17 cellular contexts compared by ENCODE assay signal in genomic region chr5:44603496-44604272, GRCh38.
A peak's percentile ranks its signal among the peaks of the same experiment; 100 is the strongest.
DNase-seq lines count a peak whose midpoint lies in the region; ATAC-seq, FAIRE-seq and TF ChIP-seq lines count a peak whose summit lies in the region.
"Had no signal": no experiment of that assay in that cellular context is flagged by ENCODE, and none has a peak within 500 bp of the region (broad histone marks: within the 10 kb centered on the region; RNA-seq: fewer than 3 reads in every experiment).

No MANE protein-coding gene starts in this region.

- H3F3A ChIP-seq in GM23338 (replicated peaks; ENCODE audit: low read depth) = no peaks in the 10 kb centered on the region

- H3K9me3 ChIP-seq in SJCRH30 (replicated peaks) = no peaks in the 10 kb centered on the region
- no peaks in the 10 kb centered on the region for H3K9me3 ChIP-seq in gastroesophageal sphincter

- DNase-seq in DMS53 (lab: John Stamatoyannopoulos, UW) = peak; percentile 7
- no peak for DNase-seq in DMS53 treated with DMSO at 0.1 percent for 48 hours (lab: John Stamatoyannopoulos, UW; ENCODE audit: unreplicated experiment)
- peak; percentile 62 for DNase-seq in GM23338 (ENCODE audit: low spot score)
- peak; percentile 4 to 29 for DNase-seq in SJCRH30
- peak; percentile 7 for DNase-seq in iPS-NIHi11 (ENCODE audit: low spot score)
- no peak for DNase-seq in NCI-H2196 (lab: John Stamatoyannopoulos, UW; ENCODE audit: unreplicated experiment)
- DNase-seq in RCC 7860 (ENCODE audit: low spot score) = no peak
- DNase-seq: activated effector memory CD4-positive, alpha-beta T cell treated with anti-CD3 and anti-CD28 coated beads, Interleukin-2, amount 50 U/mL, for 16 hours; brain microvascular endothelial cell; kidney; midbrain; MV-4-11; NCI-H345; T1000 had no signal

- TF ChIP-seq POLR2A in gastroesophageal sphincter (IDR thresholded peaks at IDR 0.05) = no peak

- no peak overlapping the region for H3K4me3 Mint-ChIP-seq in GM23338

- no peak overlapping the region for H3K4me3 ChIP-seq in GM23338
- H3K4me3 ChIP-seq in SJCRH30 = no peak overlapping the region
- H3K4me3 ChIP-seq in gastroesophageal sphincter = no peak overlapping the region

- peak overlapping the region; percentile 90 for H2AFZ ChIP-seq in GM23338
- H2AFZ ChIP-seq: parathyroid adenoma had no signal

- peaks cover 2% of the 10 kb centered on the region; the same call in 1 of the 3 replicates for H3K4me1 Mint-ChIP-seq in GM23338

- H4K20me1 ChIP-seq in GM23338 (replicated peaks; ENCODE audit: insufficient read depth) = no peaks in the 10 kb centered on the region

- no peak overlapping the region for H3K4me2 ChIP-seq in GM23338

- no peaks in the 10 kb centered on the region for H3K4me1 ChIP-seq in GM23338 (ENCODE audit: insufficient read depth)
- H3K4me1 ChIP-seq in SJCRH30 = no peaks in the 10 kb centered on the region
- H3K4me1 ChIP-seq in gastroesophageal sphincter = no peaks in the 10 kb centered on the region
- H3K4me1 ChIP-seq: parathyroid adenoma had no signal

- H3K36me3 ChIP-seq in GM23338 (ENCODE audit: insufficient read depth) = no peaks in the 10 kb centered on the region
- H3K36me3 ChIP-seq in SJCRH30 = no peaks in the 10 kb centered on the region
- H3K36me3 ChIP-seq in gastroesophageal sphincter = no peaks in the 10 kb centered on the region
- H3K36me3 ChIP-seq: brain microvascular endothelial cell had no signal

- peaks cover 5% of the 10 kb centered on the region for H3K27me3 Mint-ChIP-seq in GM23338 (ENCODE audit: insufficient read depth, low read depth, poor library complexity)

- no peaks in the 10 kb centered on the region for H3K79me2 ChIP-seq in GM23338 (replicated peaks; ENCODE audit: insufficient read depth)
- H3K79me2 ChIP-seq: parathyroid adenoma had no signal

- H3K9me3 Mint-ChIP-seq in GM23338 = peaks cover 4% of the 10 kb centered on the region

- ATAC-seq in GM23338 (peak; percentile 78), gastroesophageal sphincter (no peak)

- H3K27ac ChIP-seq in GM23338 (ENCODE audit: low read depth) = no peak overlapping the region
- no peak overlapping the region for H3K27ac ChIP-seq in SJCRH30
- no peak overlapping the region for H3K27ac ChIP-seq in gastroesophageal sphincter
- H3K27ac ChIP-seq: brain microvascular endothelial cell, parathyroid adenoma had no signal

- no peak for TF ChIP-seq EP300 in gastroesophageal sphincter (IDR thresholded peaks at IDR 0.05)

- H3K9me2 ChIP-seq in GM23338 (ENCODE audit: insufficient read depth) = peaks cover 4% of the 10 kb centered on the region

- WGBS in gastroesophageal sphincter (ENCODE audit: low coverage in 1 of 2), 2 donors = 72 to 73% methylated on average over 5 to 8 of the region's 8 CpGs

- peak; percentile 54 to 72 for TF ChIP-seq CTCF in GM23338 (conservative IDR thresholded peaks at IDR 0.05; ENCODE audit: low read depth in 2 of 2)
- TF ChIP-seq CTCF in gastroesophageal sphincter (IDR thresholded peaks at IDR 0.05) = no peak

- no peaks in the 10 kb centered on the region; the same call in 2 of the 3 replicates for H3K36me3 Mint-ChIP-seq in GM23338 (ENCODE audit: low read depth)

- H3K27me3 ChIP-seq in GM23338 (ENCODE audit: insufficient read depth) = no peaks in the 10 kb centered on the region
- no peaks in the 10 kb centered on the region for H3K27me3 ChIP-seq in SJCRH30
- H3K27me3 ChIP-seq in gastroesophageal sphincter = no peaks in the 10 kb centered on the region
- H3K27me3 ChIP-seq: brain microvascular endothelial cell had no signal

- no peak overlapping the region for H3K27ac Mint-ChIP-seq in GM23338

- FAIRE-seq in RCC 7860 (lab: Jason Lieb, UNC) = no peak
- FAIRE-seq: frontal cortex, kidney had no signal

TF ChIP-seq in GM23338, 12 proteins besides CTCF, POLR2A, EP300 and RAD21 (continues in another document):
- TF ChIP-seq ZNF331 (CRISPR knock-in tag; IDR thresholded peaks at IDR 0.05; ENCODE audit: low read depth) (no peak), STAT1 (IDR thresholded peaks at IDR 0.05; ENCODE audit: unreplicated experiment) (no peak), JUNB (IDR thresholded peaks at IDR 0.05; ENCODE audit: unreplicated experiment) (no peak), POLR2AphosphoS5 (IDR thresholded peaks at IDR 0.05; ENCODE audit: low read depth) (no peak), EZH2phosphoT487 (IDR thresholded peaks at IDR 0.05; ENCODE audit: unreplicated experiment) (no peak), NANOG (IDR thresholded peaks at IDR 0.05; ENCODE audit: borderline replicate concordance) (no peak), CREB1 (CRISPR knock-in tag; IDR thresholded peaks at IDR 0.05; ENCODE audit: low read depth) (no peak)
- TF ChIP-seq, protein P1, sequence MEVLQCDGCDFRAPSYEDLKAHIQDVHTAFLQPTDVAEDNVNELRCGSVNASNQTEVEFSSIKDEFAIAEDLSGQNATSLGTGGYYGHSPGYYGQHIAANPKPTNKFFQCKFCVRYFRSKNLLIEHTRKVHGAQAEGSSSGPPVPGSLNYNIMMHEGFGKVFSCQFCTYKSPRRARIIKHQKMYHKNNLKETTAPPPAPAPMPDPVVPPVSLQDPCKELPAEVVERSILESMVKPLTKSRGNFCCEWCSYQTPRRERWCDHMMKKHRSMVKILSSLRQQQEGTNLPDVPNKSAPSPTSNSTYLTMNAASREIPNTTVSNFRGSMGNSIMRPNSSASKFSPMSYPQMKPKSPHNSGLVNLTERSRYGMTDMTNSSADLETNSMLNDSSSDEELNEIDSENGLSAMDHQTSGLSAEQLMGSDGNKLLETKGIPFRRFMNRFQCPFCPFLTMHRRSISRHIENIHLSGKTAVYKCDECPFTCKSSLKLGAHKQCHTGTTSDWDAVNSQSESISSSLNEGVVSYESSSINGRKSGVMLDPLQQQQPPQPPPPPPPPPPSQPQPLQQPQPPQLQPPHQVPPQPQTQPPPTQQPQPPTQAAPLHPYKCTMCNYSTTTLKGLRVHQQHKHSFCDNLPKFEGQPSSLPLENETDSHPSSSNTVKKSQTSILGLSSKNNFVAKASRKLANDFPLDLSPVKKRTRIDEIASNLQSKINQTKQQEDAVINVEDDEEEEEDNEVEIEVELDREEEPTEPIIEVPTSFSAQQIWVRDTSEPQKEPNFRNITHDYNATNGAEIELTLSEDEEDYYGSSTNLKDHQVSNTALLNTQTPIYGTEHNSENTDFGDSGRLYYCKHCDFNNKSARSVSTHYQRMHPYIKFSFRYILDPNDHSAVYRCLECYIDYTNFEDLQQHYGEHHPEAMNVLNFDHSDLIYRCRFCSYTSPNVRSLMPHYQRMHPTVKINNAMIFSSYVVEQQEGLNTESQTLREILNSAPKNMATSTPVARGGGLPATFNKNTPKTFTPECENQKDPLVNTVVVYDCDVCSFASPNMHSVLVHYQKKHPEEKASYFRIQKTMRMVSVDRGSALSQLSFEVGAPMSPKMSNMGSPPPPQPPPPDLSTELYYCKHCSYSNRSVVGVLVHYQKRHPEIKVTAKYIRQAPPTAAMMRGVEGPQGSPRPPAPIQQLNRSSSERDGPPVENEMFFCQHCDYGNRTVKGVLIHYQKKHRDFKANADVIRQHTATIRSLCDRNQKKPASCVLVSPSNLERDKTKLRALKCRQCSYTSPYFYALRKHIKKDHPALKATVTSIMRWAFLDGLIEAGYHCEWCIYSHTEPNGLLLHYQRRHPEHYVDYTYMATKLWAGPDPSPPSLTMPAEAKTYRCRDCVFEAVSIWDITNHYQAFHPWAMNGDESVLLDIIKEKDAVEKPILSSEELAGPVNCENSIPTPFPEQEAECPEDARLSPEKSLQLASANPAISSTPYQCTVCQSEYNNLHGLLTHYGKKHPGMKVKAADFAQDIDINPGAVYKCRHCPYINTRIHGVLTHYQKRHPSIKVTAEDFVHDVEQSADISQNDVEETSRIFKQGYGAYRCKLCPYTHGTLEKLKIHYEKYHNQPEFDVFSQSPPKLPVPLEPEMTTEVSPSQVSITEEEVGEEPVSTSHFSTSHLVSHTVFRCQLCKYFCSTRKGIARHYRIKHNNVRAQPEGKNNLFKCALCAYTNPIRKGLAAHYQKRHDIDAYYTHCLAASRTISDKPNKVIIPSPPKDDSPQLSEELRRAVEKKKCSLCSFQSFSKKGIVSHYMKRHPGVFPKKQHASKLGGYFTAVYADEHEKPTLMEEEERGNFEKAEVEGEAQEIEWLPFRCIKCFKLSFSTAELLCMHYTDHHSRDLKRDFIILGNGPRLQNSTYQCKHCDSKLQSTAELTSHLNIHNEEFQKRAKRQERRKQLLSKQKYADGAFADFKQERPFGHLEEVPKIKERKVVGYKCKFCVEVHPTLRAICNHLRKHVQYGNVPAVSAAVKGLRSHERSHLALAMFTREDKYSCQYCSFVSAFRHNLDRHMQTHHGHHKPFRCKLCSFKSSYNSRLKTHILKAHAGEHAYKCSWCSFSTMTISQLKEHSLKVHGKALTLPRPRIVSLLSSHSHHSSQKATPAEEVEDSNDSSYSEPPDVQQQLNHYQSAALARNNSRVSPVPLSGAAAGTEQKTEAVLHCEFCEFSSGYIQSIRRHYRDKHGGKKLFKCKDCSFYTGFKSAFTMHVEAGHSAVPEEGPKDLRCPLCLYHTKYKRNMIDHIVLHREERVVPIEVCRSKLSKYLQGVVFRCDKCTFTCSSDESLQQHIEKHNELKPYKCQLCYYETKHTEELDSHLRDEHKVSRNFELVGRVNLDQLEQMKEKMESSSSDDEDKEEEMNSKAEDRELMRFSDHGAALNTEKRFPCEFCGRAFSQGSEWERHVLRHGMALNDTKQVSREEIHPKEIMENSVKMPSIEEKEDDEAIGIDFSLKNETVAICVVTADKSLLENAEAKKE (CRISPR knock-in tag; IDR thresholded peaks at IDR 0.05) = no peak

Comparison
In these comparisons a context has a peak if more than half of its experiments do, and no peak if none do; other contexts are left out.
1. DNase-seq: peak in DMS53 (single experiment), GM23338 (single experiment), SJCRH30 (2 of 2) and iPS-NIHi11 (single experiment); none in DMS53 treated with DMSO at 0.1 percent for 48 hours (single experiment), NCI-H2196 (single experiment) and RCC 7860 (single experiment).
2. CTCF ChIP-seq: peak in GM23338 (2 of 2); none in gastroesophageal sphincter (0 of 4).